18 cellular contexts compared by ENCODE assay signal in genomic region chr9:136182850-136183422, GRCh38. TPM values are rescaled to one million over a fixed set of nuclear protein-coding genes. Genes with fewer than 3 reads are reported as not detected.
A peak's percentile ranks its signal among the peaks of the same experiment; 100 is the strongest.
DNase-seq lines count a peak whose midpoint lies in the region; ATAC-seq and TF ChIP-seq lines count a peak whose summit lies in the region.
"Had no signal": no experiment of that assay in that cellular context is flagged by ENCODE, and none has a peak within 500 bp of the region (broad histone marks: within the 10 kb centered on the region; RNA-seq: fewer than 3 reads in every experiment).

No MANE protein-coding gene starts in this region.

- H3K4me1 Mint-ChIP-seq in chondrocyte (ENCODE audit: low read depth) = no peaks in the 10 kb centered on the region
- H3K4me1 Mint-ChIP-seq in activated CD8-positive, alpha-beta T cell treated with anti-CD3 and anti-CD28 coated beads for 36 hours (ENCODE audit: low read depth) = no peaks in the 10 kb centered on the region
- H3K4me1 Mint-ChIP-seq: IgD-negative memory B cell had no signal

- CTCF ChIA-PET in activated CD8-positive, alpha-beta T cell treated with anti-CD3 and anti-CD28 coated beads for 36 hours (lab: Charles Lee) = no interaction called here

- H3K27ac ChIP-seq in WERI-Rb-1 (peak overlapping the region; percentile 22; the same call in 1 of the 2 replicates), osteoblast (ENCODE audit: low read depth, low read length) (no peak overlapping the region)
- H3K27ac ChIP-seq: C4-2B had no signal

- intact Hi-C loops in activated CD8-positive, alpha-beta T cell treated with anti-CD3 and anti-CD28 coated beads for 36 hours (cut with micrococcal nuclease) = no loop called here

- H3K36me3 ChIP-seq in H7 (replicated peaks; ENCODE audit: control insufficient read depth, insufficient read depth, low read length) (no peaks in the 10 kb centered on the region), WERI-Rb-1 (no peaks in the 10 kb centered on the region), osteoblast (ENCODE audit: insufficient read depth, low read length) (no peaks in the 10 kb centered on the region)

- no peak overlapping the region for H3K4me3 Mint-ChIP-seq in chondrocyte (ENCODE audit: unreplicated experiment)
- no peak overlapping the region for H3K4me3 Mint-ChIP-seq in activated CD8-positive, alpha-beta T cell treated with anti-CD3 and anti-CD28 coated beads for 36 hours
- H3K4me3 Mint-ChIP-seq: CD4-positive, alpha-beta T cell; H9; IgD-negative memory B cell had no signal

- ATAC-seq in activated CD8-positive, alpha-beta T cell treated with anti-CD3 and anti-CD28 coated beads for 36 hours = no peak
- ATAC-seq: HepG2 had no signal

- no peaks in the 10 kb centered on the region for H3K9me3 Mint-ChIP-seq in chondrocyte (ENCODE audit: low read depth)
- H3K9me3 Mint-ChIP-seq in activated CD8-positive, alpha-beta T cell treated with anti-CD3 and anti-CD28 coated beads for 36 hours = no peaks in the 10 kb centered on the region
- H3K9me3 Mint-ChIP-seq: CD4-positive, alpha-beta T cell; H9; IgD-negative memory B cell had no signal

- DNase-seq in 8988T = peak; percentile 20
- peak; percentile 58 for DNase-seq in H7
- no peak for DNase-seq in WERI-Rb-1
- DNase-seq in osteoblast (ENCODE audit: insufficient read length, low spot score, missing footprints) = peak; percentile 72
- DNase-seq in chondrocyte (ENCODE audit: low spot score) = no peak
- DNase-seq in activated CD8-positive, alpha-beta T cell treated with anti-CD3 and anti-CD28 coated beads for 36 hours = no peak
- DNase-seq in DMS53 (lab: John Stamatoyannopoulos, UW) = no peak
- DNase-seq: ACHN; Caco-2; CD4-positive, alpha-beta T cell; DMS79; GF-D8; GOT3; H9 had no signal

- H3K27me3 ChIP-seq in H7 (ENCODE audit: control insufficient read depth, insufficient read depth, low read length) = no peaks in the 10 kb centered on the region
- no peaks in the 10 kb centered on the region for H3K27me3 ChIP-seq in WERI-Rb-1 (ENCODE audit: insufficient read depth, low read depth, severe bottlenecking)
- peaks cover 11% of the 10 kb centered on the region for H3K27me3 ChIP-seq in osteoblast (ENCODE audit: insufficient read depth, low read length)

- no peaks in the 10 kb centered on the region for H3K79me2 ChIP-seq in osteoblast (ENCODE audit: insufficient read depth, low read length)

- H3K27ac Mint-ChIP-seq in chondrocyte (ENCODE audit: unreplicated experiment) = no peak overlapping the region
- no peak overlapping the region for H3K27ac Mint-ChIP-seq in activated CD8-positive, alpha-beta T cell treated with anti-CD3 and anti-CD28 coated beads for 36 hours
- H3K27ac Mint-ChIP-seq: CD4-positive, alpha-beta T cell; H9; IgD-negative memory B cell had no signal

- H3K4me1 ChIP-seq in osteoblast (ENCODE audit: insufficient read depth, low read length) = no peaks in the 10 kb centered on the region

- H3K4me3 ChIP-seq in H7 (ENCODE audit: insufficient read depth, low read depth, low read length) = no peak overlapping the region
- H3K4me3 ChIP-seq in WERI-Rb-1 (ENCODE audit: low read depth, low read length) = no peak overlapping the region
- H3K4me3 ChIP-seq in osteoblast (ENCODE audit: insufficient read depth, low read length) = no peak overlapping the region

- H2AFZ ChIP-seq in osteoblast (ENCODE audit: low read length) = no peak overlapping the region

- POLR2A ChIA-PET in activated CD8-positive, alpha-beta T cell treated with anti-CD3 and anti-CD28 coated beads for 36 hours (lab: Charles Lee) = no interaction called here

- H4K20me1 ChIP-seq in osteoblast (ENCODE audit: insufficient read depth, low read length) = no peaks in the 10 kb centered on the region

- no peak overlapping the region for H3K4me2 ChIP-seq in osteoblast (ENCODE audit: insufficient read depth, low read length)

- TF ChIP-seq CTCF in WERI-Rb-1 (IDR thresholded peaks at IDR 0.05; ENCODE audit: low read depth, low read length) (no peak), osteoblast (IDR thresholded peaks at IDR 0.05; ENCODE audit: extremely low read depth, low read depth, low read length) (no peak), chondrocyte (IDR thresholded peaks at IDR 0.05) (no peak)
- TF ChIP-seq CTCF in activated CD8-positive, alpha-beta T cell treated with anti-CD3 and anti-CD28 coated beads for 36 hours (IDR thresholded peaks at IDR 0.05) = no peak

- H3K27me3 Mint-ChIP-seq in chondrocyte (ENCODE audit: low read depth) = peaks cover 40% of the 10 kb centered on the region
- H3K27me3 Mint-ChIP-seq in activated CD8-positive, alpha-beta T cell treated with anti-CD3 and anti-CD28 coated beads for 36 hours = peaks cover 5% of the 10 kb centered on the region

- no peaks in the 10 kb centered on the region for H3K36me3 Mint-ChIP-seq in chondrocyte (ENCODE audit: low read depth)
- no peaks in the 10 kb centered on the region for H3K36me3 Mint-ChIP-seq in activated CD8-positive, alpha-beta T cell treated with anti-CD3 and anti-CD28 coated beads for 36 hours (ENCODE audit: low read depth)
- H3K36me3 Mint-ChIP-seq: IgD-negative memory B cell had no signal

- H3K9me3 ChIP-seq in WERI-Rb-1 (ENCODE audit: severe bottlenecking) = no peaks in the 10 kb centered on the region
- H3K9me3 ChIP-seq in osteoblast (ENCODE audit: low read depth, low read length) = no peaks in the 10 kb centered on the region
- H3K9me3 ChIP-seq: Caco-2 had no signal

RNA-seq across cellular contexts. Expression of gene LHX3, which starts 22.0 kb away (rescaled TPM):
- 0.07 TPM in 1 of 2 replicates, not detected in the other for total RNA-seq in H7 (2014; rRNA removed; shearing (Covaris generic))
- total RNA-seq in osteoblast (under 0.01 TPM in 1 of 2 replicates, not detected in the other), chondrocyte (not detected in 3 replicates)
- not detected for total RNA-seq in activated CD8-positive, alpha-beta T cell treated with anti-CD3 and anti-CD28 coated beads for 36 hours
- total RNA-seq: Daoy, H9, HepG2 had no signal

Comparison
In these comparisons a context has a peak if more than half of its experiments do, and no peak if none do; other contexts are left out.
1. DNase-seq: peak in 8988T (single experiment), H7 (single experiment) and osteoblast (single experiment); none in WERI-Rb-1 (single experiment), chondrocyte (single experiment), activated CD8-positive, alpha-beta T cell treated with anti-CD3 and anti-CD28 coated beads for 36 hours (single experiment) and DMS53 (single experiment).